8 cellular contexts compared by ENCODE assay signal in genomic region chr19:7920520-7921301, GRCh38. TPM values are rescaled to one million over a fixed set of nuclear protein-coding genes. Genes with fewer than 3 reads are reported as not detected.
DNase-seq lines count a peak whose midpoint lies in the region; ATAC-seq and TF ChIP-seq lines count a peak whose summit lies in the region.

No MANE protein-coding gene starts in this region.

- peak overlapping the region; percentile 80 for H3K9ac ChIP-seq in OCI-LY3 (ENCODE audit: low read length)

- peaks cover 11% of the 10 kb centered on the region for H3K4me1 ChIP-seq in OCI-LY3 (ENCODE audit: low read length)

- H3K9me3 ChIP-seq in OCI-LY3 (ENCODE audit: insufficient read depth, low read length), result no peaks in the 10 kb centered on the region

- TF ChIP-seq CTCF in OCI-LY3 (IDR thresholded peaks at IDR 0.05; ENCODE audit: low read depth, low read length), result no peak
- TF ChIP-seq CTCF in epithelial cell of esophagus (IDR thresholded peaks at IDR 0.05; ENCODE audit: insufficient read depth, low read depth, low read length, missing control alignments), result no peak

- no peaks in the 10 kb centered on the region for H3K27me3 ChIP-seq in OCI-LY3 (ENCODE audit: low read depth, low read length)

- peaks cover 10% of the 10 kb centered on the region for H3K36me3 ChIP-seq in OCI-LY3 (replicated peaks; ENCODE audit: low read depth, low read length)

- DNase-seq in COR-L47 (lab: John Stamatoyannopoulos, UW), result peak; percentile 98
- DNase-seq in HuH-7 (ENCODE audit: low spot score), result peak; percentile 82
- DNase-seq in activated T-cell treated with anti-CD3 and anti-CD28 coated beads for 24 hours (ENCODE audit: low read depth), result peak; percentile 97
- DNase-seq in epithelial cell of esophagus (ENCODE audit: low read depth), result peak; percentile 98
- peak; percentile 100 for DNase-seq in mucosa of gallbladder (ENCODE audit: low spot score)
- peak; percentile 100 for DNase-seq in stimulated activated CD8-positive, alpha-beta memory T cell treated with anti-CD3 and anti-CD28 coated beads, Interleukin-4, amount 100 ng/mL, for 1 hour (ENCODE audit: low read depth in 2 of 2, low spot score in 1 of 2)

- H2AFZ ChIP-seq in OCI-LY3 (ENCODE audit: low read depth, low read length), result peak overlapping the region; percentile 48; the same call in 1 of the 2 replicates

- H3K4me2 ChIP-seq in OCI-LY3 (ENCODE audit: low read length), result peak overlapping the region; percentile 96

- H3K4me3 ChIP-seq in OCI-LY3 (ENCODE audit: low read length), result peak overlapping the region; percentile 86
- peak overlapping the region; percentile 64 for H3K4me3 ChIP-seq in epithelial cell of esophagus (ENCODE audit: low read length)

- peaks cover 7% of the 10 kb centered on the region; the same call in 1 of the 2 replicates for H4K20me1 ChIP-seq in OCI-LY3 (ENCODE audit: insufficient read depth, low read length)

- ATAC-seq in GM21367 (IDR thresholded peaks at IDR 0.05; ENCODE audit: unreplicated experiment), result peak; percentile 24

- H3K27ac ChIP-seq in OCI-LY3 (ENCODE audit: low read length), result peak overlapping the region; percentile 80

- no peaks in the 10 kb centered on the region for H3K79me2 ChIP-seq in OCI-LY3 (ENCODE audit: low read length)

RNA-seq across cellular contexts. Expression of gene SNAPC2, which starts 0.6 kb away (rescaled TPM):
- 18.7 TPM for total RNA-seq in mucosa of gallbladder

RNA-seq across cellular contexts. Expression of gene CTXN1, which starts 5.2 kb away (rescaled TPM):
- 5.9 TPM for total RNA-seq in mucosa of gallbladder

RNA-seq across cellular contexts. Expression of gene TGFBR3L, which starts 6.1 kb away (rescaled TPM):
- 0.52 TPM for total RNA-seq in mucosa of gallbladder

RNA-seq across cellular contexts. Expression of gene MAP2K7, which starts 17.0 kb away (rescaled TPM):
- 39.1 TPM for total RNA-seq in mucosa of gallbladder

RNA-seq across cellular contexts. Expression of gene TIMM44, which starts 22.8 kb away (rescaled TPM):
- total RNA-seq in mucosa of gallbladder, result 46.2 TPM

Comparison
In these comparisons a context has a peak if more than half of its experiments do, and no peak if none do; other contexts are left out.
1. Peak in every context shown above with its lines: DNase-seq, ATAC-seq, H3K4me3 ChIP-seq and H3K27ac ChIP-seq.